ENCODE assay signal across 1 cellular context in genomic region chr4:88275949-88276515, GRCh38.
TF ChIP-seq lines count a peak whose summit lies in the region.

No MANE protein-coding gene starts in this region.

TF ChIP-seq in H1, 55 proteins besides CTCF, POLR2A, EP300 and RAD21:
- TF ChIP-seq E2F6 (IDR thresholded peaks at IDR 0.05) (no peak), YY1 (IDR thresholded peaks at IDR 0.05; ENCODE audit: low read depth, low read length) (no peak), ATF3 (IDR thresholded peaks at IDR 0.05; ENCODE audit: insufficient read depth, low read depth, low read length) (no peak), ZNF274 (IDR thresholded peaks at IDR 0.05; ENCODE audit: borderline replicate concordance, extremely low read depth, low read length) (no peak)
TF ChIP-seq in H1: peak in this region for 0.
